25 cellular contexts compared by ENCODE assay signal in genomic region chr6:144197919-144198318, GRCh38. TPM values are rescaled to one million over a fixed set of nuclear protein-coding genes. Genes with fewer than 3 reads are reported as not detected.
"Had no signal": no experiment of that assay in that cellular context is flagged by ENCODE, and none has a peak within 500 bp of the region (broad histone marks: within the 10 kb centered on the region; RNA-seq: fewer than 3 reads in every experiment).

No MANE protein-coding gene starts in this region.

- H3K4me3 ChIP-seq: breast epithelium, esophagus squamous epithelium, left ventricle myocardium inferior, lung, mucosa of descending colon, ovary, right lobe of liver, stomach, thyroid gland had no signal

- H3K4me3 Mint-ChIP-seq: activated B cell treated with CpG ODN at 0.5 μM for 24 hours; activated naive CD4-positive, alpha-beta T cell treated with anti-CD3 and anti-CD28 coated beads, Interleukin-2, amount 10 ng/mL, durations not matched to agents 7 days and 5 days; activated T-helper 1 cell treated with anti-CD3 and anti-CD28 coated beads, Interleukin-12 subunit alpha, Interleukin-12 subunit beta, Interleukin-2, Interleukin-4 antibody, amounts not matched to agents 30 ng/mL and 10 ng/mL and 1 ng/mL, durations not matched to agents 14 hours and 24 hours and 36 hours; dendritic cell treated with granulocyte-macrophage colony-stimulating factor and Interleukin-4, amounts not matched to agents 40 ng/mL and 50 ng/mL, for 4 days; T-helper 2 cell treated with Interferon-gamma antibody and Interleukin-4, amounts not matched to agents 5 μg/mL and 100 μg/mL, for 36 hours had no signal

- H3K4me1 ChIP-seq: breast epithelium, left ventricle myocardium inferior, right lobe of liver, stomach, thyroid gland had no signal

- H3K27ac ChIP-seq: breast epithelium, esophagus squamous epithelium, left ventricle myocardium inferior, ovary, right lobe of liver, stomach, thyroid gland had no signal

- H3K9me3 ChIP-seq: thyroid gland had no signal

- H3K36me3 ChIP-seq: breast epithelium, esophagus squamous epithelium, left ventricle myocardium inferior, ovary, right lobe of liver, stomach, thyroid gland had no signal

- H3K27me3 Mint-ChIP-seq: dendritic cell treated with granulocyte-macrophage colony-stimulating factor and Interleukin-4, amounts not matched to agents 40 ng/mL and 50 ng/mL, for 4 days; progenitor cell of endocrine pancreas had no signal

- H3K27ac Mint-ChIP-seq: activated B cell treated with CpG ODN at 0.5 μM for 24 hours; activated naive CD4-positive, alpha-beta T cell treated with anti-CD3 and anti-CD28 coated beads, Interleukin-2, amount 10 ng/mL, durations not matched to agents 7 days and 5 days; activated T-helper 1 cell treated with anti-CD3 and anti-CD28 coated beads, Interleukin-12 subunit alpha, Interleukin-12 subunit beta, Interleukin-2, Interleukin-4 antibody, amounts not matched to agents 30 ng/mL and 10 ng/mL and 1 ng/mL, durations not matched to agents 14 hours and 24 hours and 36 hours; dendritic cell treated with granulocyte-macrophage colony-stimulating factor and Interleukin-4, amounts not matched to agents 40 ng/mL and 50 ng/mL, for 4 days; progenitor cell of endocrine pancreas; T-helper 2 cell treated with Interferon-gamma antibody and Interleukin-4, amounts not matched to agents 5 μg/mL and 100 μg/mL, for 36 hours had no signal

- DNase-seq: activated B cell treated with CpG ODN at 0.5 μM for 24 hours; activated CD4-positive, alpha-beta T cell treated with anti-CD3 and anti-CD28 coated beads for 4 hours; activated CD4-positive, alpha-beta T cell treated with anti-CD3 and anti-CD28 coated beads, Interleukin-2, amount 50 U/mL, for 4 hours; activated gamma-delta T cell; activated naive CD4-positive, alpha-beta T cell treated with anti-CD3 and anti-CD28 coated beads, Interleukin-2, amount 10 ng/mL, durations not matched to agents 7 days and 5 days; activated T-cell treated with anti-CD3 and anti-CD28 coated beads for 4 hours; central memory CD4-positive, alpha-beta T cell; esophagus squamous epithelium; foreskin melanocyte; islet precursor cell; left ventricle myocardium inferior; mucosa of descending colon; ovary; right lobe of liver; stimulated activated CD4-positive, alpha-beta T cell treated with anti-CD3 and anti-CD28 coated beads, Interleukin-2, amount 100 ng/mL, for 48 hours; stomach; T-helper 1 cell; thyroid gland had no signal

- H3K27me3 ChIP-seq: breast epithelium, esophagus squamous epithelium, ovary, right lobe of liver, stomach, thyroid gland had no signal

- ATAC-seq: mucosa of descending colon, right lobe of liver had no signal

- H3K4me1 Mint-ChIP-seq: activated B cell treated with CpG ODN at 0.5 μM for 24 hours had no signal

RNA-seq across cellular contexts. Expression of gene STX11, which starts 47.6 kb away (rescaled TPM):
- total RNA-seq: progenitor cell of endocrine pancreas had no signal
- polyA plus RNA-seq: neural cell had no signal
